In genomic region chr18:8121091-8121490, GRCh38 we compare ENCODE assay signal across 24 cellular contexts.
"Had no signal": no experiment of that assay in that cellular context is flagged by ENCODE, and none has a peak within 500 bp of the region (broad histone marks: within the 10 kb centered on the region; RNA-seq: fewer than 3 reads in every experiment).

No MANE protein-coding gene starts in this region.

- H3K4me3 ChIP-seq: dorsolateral prefrontal cortex, hepatocyte, left ventricle myocardium inferior, lower lobe of right lung, neural progenitor cell, pancreas, stomach had no signal

- H3K4me2 ChIP-seq: hepatocyte, neural progenitor cell had no signal

- DNase-seq: cortex of kidney; dorsolateral prefrontal cortex; effector CD8-positive, alpha-beta T cell; foreskin keratinocyte; head of caudate nucleus; kidney; left cardiac atrium; left ventricle myocardium inferior; lower lobe of right lung; natural killer cell; nucleus accumbens; pancreas; right cardiac atrium; small intestine; stimulated activated CD4-positive, alpha-beta T cell treated with anti-CD3 and anti-CD28 coated beads, Interleukin-12 subunit alpha, Interleukin-12 subunit beta, amount 100 ng/mL, for 4 hours; stimulated activated naive CD4-positive, alpha-beta T cell; stomach; substantia nigra; trophoblast cell had no signal

- H3K36me3 ChIP-seq: lower lobe of right lung, neural progenitor cell, pancreas, stomach had no signal

- H3K4me1 Mint-ChIP-seq: memory B cell had no signal

- FAIRE-seq: pancreas, small intestine had no signal

- H2AFZ ChIP-seq: hepatocyte, neural progenitor cell had no signal

- H3K27me3 Mint-ChIP-seq: progenitor cell of endocrine pancreas had no signal

- H3K4me1 ChIP-seq: left ventricle myocardium inferior, lower lobe of right lung had no signal

- H3K27ac ChIP-seq: dorsolateral prefrontal cortex, foreskin keratinocyte, hepatocyte, left ventricle myocardium inferior, lower lobe of right lung, neural progenitor cell, pancreas, stomach had no signal

- H3K9me3 Mint-ChIP-seq: mesothelial cell of epicardium, natural killer cell, neural progenitor cell had no signal

- ATAC-seq: foreskin keratinocyte, left cardiac atrium, lower lobe of right lung, natural killer cell, pancreas, right cardiac atrium had no signal

- H3K36me3 Mint-ChIP-seq: memory B cell, mesothelial cell of epicardium, natural killer cell, neural progenitor cell had no signal

- H3K9me3 ChIP-seq: left ventricle myocardium inferior, lower lobe of right lung, pancreas, stomach had no signal

- H3K79me2 ChIP-seq: hepatocyte had no signal

- H3K27ac Mint-ChIP-seq: memory B cell, natural killer cell, neural progenitor cell, progenitor cell of endocrine pancreas had no signal

- H3K27me3 ChIP-seq: dorsolateral prefrontal cortex, foreskin keratinocyte, hepatocyte, neural progenitor cell, pancreas, stomach had no signal

- H3K4me3 Mint-ChIP-seq: memory B cell, mesothelial cell of epicardium, natural killer cell, neural progenitor cell had no signal
